ENCODE assay signal across 8 cellular contexts in genomic region chr11:16925495-16926065, GRCh38.
DNase-seq lines count a peak whose midpoint lies in the region; ATAC-seq, FAIRE-seq and TF ChIP-seq lines count a peak whose summit lies in the region.

No MANE protein-coding gene starts in this region.

- TF ChIP-seq CTCF in D721Med (IDR thresholded peaks at IDR 0.05; ENCODE audit: insufficient read depth, missing control alignments) (no peak), endothelial cell (IDR thresholded peaks at IDR 0.05; ENCODE audit: unreplicated experiment) (no peak), mucosa of descending colon (IDR thresholded peaks at IDR 0.05) (no peak), uterus (IDR thresholded peaks at IDR 0.05) (no peak)

- H3K4me1 Mint-ChIP-seq in endothelial cell (ENCODE audit: unreplicated experiment): no peaks in the 10 kb centered on the region

- H3K27ac ChIP-seq in uterus: no peak overlapping the region

- DNase-seq in D721Med (ENCODE audit: insufficient read length, low spot score) (peak; percentile 22), SK-N-DZ (ENCODE audit: low spot score) (peak; percentile 67), endothelial cell (ENCODE audit: low spot score) (peak; percentile 52), mucosa of descending colon (peak; percentile 50 to 80 (median 72)), uterus (peak in 1 of 2 donors; percentile 18), dedifferentiated amniotic fluid mesenchymal stem cell (ENCODE audit: extremely low spot score) (no peak)

- H3K9me3 ChIP-seq in mucosa of descending colon: no peaks in the 10 kb centered on the region
- H3K9me3 ChIP-seq in uterus: no peaks in the 10 kb centered on the region

- H3K36me3 Mint-ChIP-seq in endothelial cell (ENCODE audit: low read depth, unreplicated experiment): no peaks in the 10 kb centered on the region

- no peaks in the 10 kb centered on the region for H3K27me3 ChIP-seq in uterus

- no peaks in the 10 kb centered on the region for H3K9me3 Mint-ChIP-seq in endothelial cell (ENCODE audit: unreplicated experiment)

- peak; percentile 19 for ATAC-seq in GM21825 (IDR thresholded peaks at IDR 0.05; ENCODE audit: unreplicated experiment)
- ATAC-seq in mucosa of descending colon: peak; percentile 52
- no peak for ATAC-seq in HG02610 (IDR thresholded peaks at IDR 0.05; ENCODE audit: unreplicated experiment)

- H3K27ac Mint-ChIP-seq in endothelial cell (ENCODE audit: unreplicated experiment): no peak overlapping the region

- intact Hi-C loops in mucosa of descending colon (cut with DNase I, micrococcal nuclease) (no loop called here), uterus (cut with DNase I; ENCODE audit: low total_unique reads) (no loop called here)

- H3K4me3 Mint-ChIP-seq in endothelial cell (ENCODE audit: unreplicated experiment): peak overlapping the region; percentile 82

- no peak overlapping the region for H3K4me3 ChIP-seq in mucosa of descending colon
- peak overlapping the region; percentile 27 to 44 for H3K4me3 ChIP-seq in uterus

- H3K27me3 Mint-ChIP-seq in endothelial cell (ENCODE audit: unreplicated experiment): peaks cover 18% of the 10 kb centered on the region

- FAIRE-seq in D721Med (lab: Jason Lieb, UNC): no peak

- no peak for TF ChIP-seq POLR2A in uterus (IDR thresholded peaks at IDR 0.05)

- peaks cover 35% of the 10 kb centered on the region for H3K4me1 ChIP-seq in mucosa of descending colon (ENCODE audit: low read depth)
- peaks cover 0 to 10% of the 10 kb centered on the region in 2 donors for H3K4me1 ChIP-seq in uterus

- H3K36me3 ChIP-seq in mucosa of descending colon (ENCODE audit: low read depth) (no peaks in the 10 kb centered on the region), uterus (no peaks in the 10 kb centered on the region)
